In genomic region chr22:37563153-37564081, GRCh38 we compare ENCODE assay signal across 7 cellular contexts. TPM values are rescaled to one million over a fixed set of nuclear protein-coding genes. Genes with fewer than 3 reads are reported as not detected.
DNase-seq lines count a peak whose midpoint lies in the region; ATAC-seq and TF ChIP-seq lines count a peak whose summit lies in the region.

No MANE protein-coding gene starts in this region.

- DNase-seq in LHCN-M2 (ENCODE audit: low read depth) (peak; percentile 93), coronary artery (ENCODE audit: low spot score) (peak; percentile 92), medulla oblongata (ENCODE audit: extremely low spot score) (peak; percentile 98), ureter (ENCODE audit: low spot score) (peak; percentile 82), NCI-H2081 (lab: John Stamatoyannopoulos, UW) (no peak)

- no peak for ATAC-seq in activated CD4-positive, CD25-positive, alpha-beta regulatory T cell treated with anti-CD3 and anti-CD28 coated beads, Interleukin-2, amount 50 U/mL, for 24 hours
- ATAC-seq in HG03432 (IDR thresholded peaks at IDR 0.05; ENCODE audit: unreplicated experiment), result no peak

- no peak for TF ChIP-seq CTCF in coronary artery (IDR thresholded peaks at IDR 0.05)

- H3K4me3 ChIP-seq in coronary artery, result peak overlapping the region; percentile 49

- peak overlapping the region; percentile 94 to 97 for H3K27ac ChIP-seq in coronary artery

RNA-seq across cellular contexts. Expression of gene CDC42EP1, which starts 3.1 kb away (rescaled TPM):
- total RNA-seq in LHCN-M2 (2014; rRNA removed) (49.0 and 52.9 TPM in 2 replicates), ureter (33.4 TPM)
- polyA plus RNA-seq in LHCN-M2 (2012), result 98.5 TPM

RNA-seq across cellular contexts. Expression of gene LGALS2, which starts 16.5 kb away (rescaled TPM):
- total RNA-seq in LHCN-M2 (2014; rRNA removed) (not detected in 2 replicates), ureter (not detected)
- polyA plus RNA-seq in LHCN-M2 (2012), result not detected

RNA-seq across cellular contexts. Expression of gene CARD10, which starts 44.2 kb away (rescaled TPM):
- total RNA-seq in LHCN-M2 (2014; rRNA removed) (22.4 and 23.0 TPM in 2 replicates), ureter (14.9 TPM)
- 10.6 TPM for polyA plus RNA-seq in LHCN-M2 (2012)

RNA-seq across cellular contexts. Expression of gene GGA1, which starts 45.2 kb away (rescaled TPM):
- total RNA-seq in LHCN-M2 (2014; rRNA removed) (53.3 and 58.4 TPM in 2 replicates), ureter (68.9 TPM)
- polyA plus RNA-seq in LHCN-M2 (2012), result 29.9 TPM

Comparison
In these comparisons a context has a peak if more than half of its experiments do, and no peak if none do; other contexts are left out.
1. DNase-seq: peak in LHCN-M2 (single experiment), coronary artery (single experiment), medulla oblongata (single experiment) and ureter (single experiment); none in NCI-H2081 (0 of 2).